Comparison of ENCODE assay signal across 10 cellular contexts in genomic region chr7:104252409-104253134, GRCh38. TPM values are rescaled to one million over a fixed set of nuclear protein-coding genes. Genes with fewer than 3 reads are reported as not detected.
DNase-seq lines count a peak whose midpoint lies in the region; ATAC-seq and TF ChIP-seq lines count a peak whose summit lies in the region.
"Had no signal": no experiment of that assay in that cellular context is flagged by ENCODE, and none has a peak within 500 bp of the region (broad histone marks: within the 10 kb centered on the region; RNA-seq: fewer than 3 reads in every experiment).

No MANE protein-coding gene starts in this region.

- H3K4me1 Mint-ChIP-seq in H9: no peaks in the 10 kb centered on the region

- H3K27me3 ChIP-seq in BE2C (peaks cover 20% of the 10 kb centered on the region), H9 (ENCODE audit: insufficient read depth, low read length) (no peaks in the 10 kb centered on the region), SK-N-SH (ENCODE audit: insufficient read depth) (peaks cover 7% of the 10 kb centered on the region; the same call in 1 of the 2 replicates), hepatocyte (no peaks in the 10 kb centered on the region)
- H3K27me3 ChIP-seq: sigmoid colon had no signal

- H2BK12ac ChIP-seq in H9 (ENCODE audit: insufficient read length, low read depth, low read length): no peak overlapping the region

- no peak for TF ChIP-seq EP300 in SK-N-SH (IDR thresholded peaks at IDR 0.05; ENCODE audit: borderline replicate concordance in 1 of 2, low read depth in 1 of 2, low read length in 1 of 2)

- DNase-seq in BE2C (peak; percentile 17), H9 (peak; percentile 36), SK-N-SH (no peak), hepatocyte (ENCODE audit: low spot score) (no peak), islet precursor cell (no peak), activated gamma-delta T cell (lab: John Stamatoyannopoulos, UW) (no peak), NCI-H1694 treated with DMSO at 0.1 percent for 48 hours (lab: John Stamatoyannopoulos, UW) (no peak)
- DNase-seq: sigmoid colon had no signal

- H3K4me3 ChIP-seq in BE2C (ENCODE audit: low read depth, low read length) (no peak overlapping the region), SK-N-SH (ENCODE audit: low read depth in 2 of 2, low read length in 1 of 2) (no peak overlapping the region), hepatocyte (no peak overlapping the region)
- H3K4me3 ChIP-seq: sigmoid colon had no signal

- H3K9me3 Mint-ChIP-seq in H9: no peaks in the 10 kb centered on the region; a peak in 1 of 5 replicates
- H3K9me3 Mint-ChIP-seq: activated T-helper 2 cell treated with anti-CD3 and anti-CD28 coated beads, Interferon-gamma antibody, Interleukin-2, Interleukin-4, amounts not matched to agents 10 μg/mL and 5 μg/mL and 100 μg/mL, durations not matched to agents 14 hours and 24 hours and 36 hours had no signal

- H3K27ac ChIP-seq in H9 (ENCODE audit: insufficient read length, low read depth, low read length) (no peak overlapping the region), SK-N-SH (ENCODE audit: low read depth in 2 of 2, low read length in 1 of 2) (no peak overlapping the region), hepatocyte (no peak overlapping the region)
- H3K27ac ChIP-seq: sigmoid colon had no signal

- H3K56ac ChIP-seq in H9 (ENCODE audit: insufficient read length, low read depth, low read length): no peak overlapping the region

- H4K91ac ChIP-seq in H9 (ENCODE audit: insufficient read length, low read depth, low read length): no peak overlapping the region

- no peak overlapping the region for H3K27ac Mint-ChIP-seq in H9
- H3K27ac Mint-ChIP-seq: activated T-helper 2 cell treated with anti-CD3 and anti-CD28 coated beads, Interferon-gamma antibody, Interleukin-2, Interleukin-4, amounts not matched to agents 10 μg/mL and 5 μg/mL and 100 μg/mL, durations not matched to agents 14 hours and 24 hours and 36 hours had no signal

- H3K4ac ChIP-seq in H9 (ENCODE audit: low read depth, low read length): no peak overlapping the region

- CTCF ChIA-PET in SK-N-SH (lab: Yijun Ruan, JAX): interaction anchor here (0.8 to 8.4 kb wide), 8 partner anchors 11 to 768 kb away, joined by 3 to 50 read pairs (median 4); no protein-coding TSS in a partner anchor

- no peak overlapping the region for H3K23ac ChIP-seq in H9 (ENCODE audit: insufficient read length, low read depth, low read length)

- no peak overlapping the region for H3K4me3 Mint-ChIP-seq in H9

- TF ChIP-seq CTCF in BE2C (IDR thresholded peaks at IDR 0.05; ENCODE audit: low read depth, low read length) (peak; percentile 44; the same call in 1 of the 2 replicates), H9 (conservative IDR thresholded peaks at IDR 0.05) (peak; percentile 42; the same call in 2 of the 3 replicates), SK-N-SH (IDR thresholded peaks at IDR 0.05) (peak; percentile 44), hepatocyte (IDR thresholded peaks at IDR 0.05; ENCODE audit: poor library complexity) (peak; percentile 1)

- no peaks in the 10 kb centered on the region for H3F3A ChIP-seq in SK-N-SH (replicated peaks; ENCODE audit: insufficient read depth)

- H2BK5ac ChIP-seq in H9 (ENCODE audit: insufficient read length, low read length): no peak overlapping the region

- no peaks in the 10 kb centered on the region for H3K4me1 ChIP-seq in BE2C
- H3K4me1 ChIP-seq in H9 (ENCODE audit: insufficient read depth, low read length): no peaks in the 10 kb centered on the region
- H3K4me1 ChIP-seq in SK-N-SH (ENCODE audit: control insufficient read depth in 1 of 2, insufficient read depth in 2 of 2, low read depth in 1 of 2, low read length in 1 of 2): no peaks in the 10 kb centered on the region
- no peaks in the 10 kb centered on the region for H3K4me1 ChIP-seq in hepatocyte (ENCODE audit: insufficient read depth)
- H3K4me1 ChIP-seq: sigmoid colon had no signal

- no peaks in the 10 kb centered on the region for H4K20me1 ChIP-seq in H9 (ENCODE audit: control insufficient read depth, insufficient read depth, insufficient read length)
- H4K20me1 ChIP-seq in SK-N-SH (ENCODE audit: insufficient read depth): no peaks in the 10 kb centered on the region
- no peaks in the 10 kb centered on the region for H4K20me1 ChIP-seq in hepatocyte (ENCODE audit: insufficient read depth, poor library complexity, severe bottlenecking)

- no CpG with 5 or more reads among the region's 4 CpGs for WGBS in H9 (ENCODE audit: extremely low coverage, insufficient read length, low lambda C conversion rate)
- WGBS in SK-N-SH (ENCODE audit: low lambda C conversion rate): 1% methylated on average over 4 of the region's 4 CpGs
- WGBS in hepatocyte (ENCODE audit: low lambda C conversion rate, missing lambda C conversion rate): 64% methylated on average over 4 of the region's 4 CpGs

- H3K36me3 ChIP-seq in BE2C: no peaks in the 10 kb centered on the region
- H3K36me3 ChIP-seq in SK-N-SH (replicated peaks in 1 of 2; ENCODE audit: control insufficient read depth in 1 of 2, insufficient read depth in 2 of 2, low read length in 1 of 2): no peaks in the 10 kb centered on the region
- no peaks in the 10 kb centered on the region for H3K36me3 ChIP-seq in hepatocyte (replicated peaks; ENCODE audit: insufficient read depth, low read depth)
- H3K36me3 ChIP-seq: sigmoid colon had no signal

- no peak overlapping the region for H3K14ac ChIP-seq in H9 (ENCODE audit: insufficient read depth, low read length)

- no peaks in the 10 kb centered on the region for H3K9me2 ChIP-seq in SK-N-SH
- no peaks in the 10 kb centered on the region for H3K9me2 ChIP-seq in hepatocyte (replicated peaks; ENCODE audit: insufficient read depth)

- H3K18ac ChIP-seq in H9 (ENCODE audit: insufficient read length, low read depth, low read length): no peak overlapping the region

- H2AK5ac ChIP-seq in H9 (ENCODE audit: insufficient read length, low read length): no peak overlapping the region

- H2BK120ac ChIP-seq in H9 (ENCODE audit: low read depth, low read length, poor library complexity, severe bottlenecking): no peak overlapping the region

- no peak overlapping the region for H2BK15ac ChIP-seq in H9 (ENCODE audit: low read depth, low read length)

- TF ChIP-seq RAD21 in SK-N-SH (IDR thresholded peaks at IDR 0.05; ENCODE audit: low read length): peak; percentile 21

- ATAC-seq in GM21367 (IDR thresholded peaks at IDR 0.05; ENCODE audit: unreplicated experiment): no peak

- H3K9me3 ChIP-seq in BE2C (no peaks in the 10 kb centered on the region), H9 (ENCODE audit: control insufficient read depth, low read depth, low read length) (no peaks in the 10 kb centered on the region), SK-N-SH (no peaks in the 10 kb centered on the region), hepatocyte (ENCODE audit: low read depth) (no peaks in the 10 kb centered on the region)
- H3K9me3 ChIP-seq: sigmoid colon had no signal

- H3K9ac ChIP-seq in H9 (ENCODE audit: extremely low read depth, insufficient read length, low read length): no peak overlapping the region
- no peak overlapping the region for H3K9ac ChIP-seq in SK-N-SH

- no peaks in the 10 kb centered on the region for H3K79me2 ChIP-seq in H9 (ENCODE audit: insufficient read depth, low read length)
- no peaks in the 10 kb centered on the region for H3K79me2 ChIP-seq in SK-N-SH (ENCODE audit: insufficient read depth)
- no peaks in the 10 kb centered on the region for H3K79me2 ChIP-seq in hepatocyte

- H3K79me1 ChIP-seq in H9 (ENCODE audit: insufficient read depth, low read depth, low read length, poor library complexity, severe bottlenecking): no peaks in the 10 kb centered on the region

- H3K4me2 ChIP-seq in H9 (ENCODE audit: insufficient read depth, insufficient read length, low read length): no peak overlapping the region
- no peak overlapping the region for H3K4me2 ChIP-seq in SK-N-SH
- H3K4me2 ChIP-seq in hepatocyte: no peak overlapping the region

- peaks cover 0 to 6% (median 0%) of the 10 kb centered on the region in 3 experiments; a peak in 2 of 7 replicates for H3K36me3 Mint-ChIP-seq in H9 (ENCODE audit: insufficient read depth in 1 of 3, low read depth in 3 of 3)

- H2AFZ ChIP-seq in H9 (ENCODE audit: low read length) (no peak overlapping the region), SK-N-SH (ENCODE audit: low read depth) (no peak overlapping the region), hepatocyte (no peak overlapping the region)

- H4K8ac ChIP-seq in H9 (replicated peaks; ENCODE audit: insufficient read length, low read depth, low read length): no peak overlapping the region

- no peak overlapping the region for H3T11ph ChIP-seq in H9 (ENCODE audit: low read length)

- H3K23me2 ChIP-seq in H9 (ENCODE audit: insufficient read length, low read depth, low read length, poor library complexity, severe bottlenecking): no peaks in the 10 kb centered on the region

- H2BK20ac ChIP-seq in H9 (ENCODE audit: low read depth, low read length, poor library complexity, severe bottlenecking): no peak overlapping the region

- H4K5ac ChIP-seq in H9 (ENCODE audit: insufficient read length, low read depth, low read length): no peak overlapping the region

- POLR2A ChIA-PET in SK-N-SH (lab: Yijun Ruan, JAX): no interaction called here

- peaks cover 5% of the 10 kb centered on the region for H3K27me3 Mint-ChIP-seq in H9 (ENCODE audit: low read depth)

TF ChIP-seq in SK-N-SH, 30 proteins besides CTCF, POLR2A, EP300 and RAD21:
- TF ChIP-seq SMC3 (IDR thresholded peaks at IDR 0.05; ENCODE audit: low read depth, low read length): peak; percentile 9; the same call in 1 of the 2 replicates
- TF ChIP-seq ZBTB33 (IDR thresholded peaks at IDR 0.05; ENCODE audit: borderline replicate concordance, low read depth): no peak

RNA-seq across cellular contexts. Expression of gene ORC5, which starts 44.8 kb away (rescaled TPM):
- 23.7 TPM for polyA plus RNA-seq in BE2C (2012; ENCODE audit: insufficient read depth, insufficient read length, low read depth)
- total RNA-seq in H9 (2021) (25.9 and 28.2 TPM in 2 replicates), hepatocyte (9.1 and 11.9 TPM in 2 replicates)
- polyA plus RNA-seq in SK-N-SH (2012; rRNA removed) (4.1 and 4.7 TPM in 2 replicates), hepatocyte (5.5 and 6.7 TPM in 2 replicates)
- 6.3 and 10.0 TPM in 2 replicates for polyA plus RNA-seq in SK-N-SH (2012; cell fraction: cytosol; rRNA removed)
- 5.3 and 9.1 TPM in 2 replicates for polyA plus RNA-seq in SK-N-SH (2012; cell fraction: nucleus; rRNA removed)

Comparison
In these comparisons a context has a peak if more than half of its experiments do, and no peak if none do; other contexts are left out.
1. DNase-seq: peak in BE2C (single experiment) and H9 (single experiment); none in SK-N-SH (single experiment), hepatocyte (single experiment), islet precursor cell (single experiment), activated gamma-delta T cell (single experiment) and NCI-H1694 treated with DMSO at 0.1 percent for 48 hours (single experiment).
2. Peak in every context shown above with its lines, with median percentiles within 50 percentile points of each other: CTCF ChIP-seq.